23 cellular contexts compared by ENCODE assay signal in genomic region chr17:8005357-8005756, GRCh38. TPM values are rescaled to one million over a fixed set of nuclear protein-coding genes. Genes with fewer than 3 reads are reported as not detected.
DNase-seq lines count a peak whose midpoint lies in the region; ATAC-seq, FAIRE-seq and TF ChIP-seq lines count a peak whose summit lies in the region.
"Had no signal": no experiment of that assay in that cellular context is flagged by ENCODE, and none has a peak within 500 bp of the region (broad histone marks: within the 10 kb centered on the region; RNA-seq: fewer than 3 reads in every experiment).

No MANE protein-coding gene starts in this region.

- H3K27ac ChIP-seq in 22Rv1 (peak overlapping the region; percentile 66), SK-N-SH (ENCODE audit: low read depth in 2 of 2, low read length in 1 of 2) (no peak overlapping the region), kidney (ENCODE audit: low read depth in 2 of 2, low read length in 2 of 2) (no peak overlapping the region)
- H3K27ac ChIP-seq: C4-2B, transverse colon had no signal

- no peak for TF ChIP-seq POLR2A in GM18505 (IDR thresholded peaks at IDR 0.05; ENCODE audit: borderline replicate concordance, extremely low read depth, insufficient read depth, insufficient read length)

- H3K4me1 ChIP-seq in SK-N-SH (ENCODE audit: control insufficient read depth in 1 of 2, insufficient read depth in 2 of 2, low read depth in 1 of 2, low read length in 1 of 2) (no peaks in the 10 kb centered on the region), kidney (ENCODE audit: control insufficient read depth in 1 of 2, insufficient read depth in 1 of 2, low read depth in 1 of 2, low read length in 2 of 2) (peaks cover 0 to 2% of the 10 kb centered on the region in 2 donors), mucosa of descending colon (ENCODE audit: low read depth) (peaks cover 7% of the 10 kb centered on the region)

- DNase-seq in EL (peak; percentile 71), SK-N-SH (no peak), kidney (peak; percentile 7), mucosa of descending colon (no peak), DMS114 treated with DMSO at 0.1 percent for 48 hours (lab: John Stamatoyannopoulos, UW; ENCODE audit: unreplicated experiment) (no peak)
- DNase-seq: ACHN; activated B cell treated with CpG ODN at 0.5 μM for 24 hours; activated naive CD4-positive, alpha-beta T cell treated with anti-CD3 and anti-CD28 coated beads, Interleukin-2, amount 10 ng/mL, durations not matched to agents 7 days and 5 days; caudate nucleus; dermis blood vessel endothelial cell; NCI-H1092; NCI-H187 treated with DMSO at 0.1 percent for 48 hours; T-helper 9 cell; transverse colon had no signal

- TF ChIP-seq EP300 in SK-N-SH (IDR thresholded peaks at IDR 0.05; ENCODE audit: borderline replicate concordance in 1 of 2, low read depth in 1 of 2, low read length in 1 of 2): no peak

- POLR2A ChIA-PET in SK-N-SH (lab: Yijun Ruan, JAX): no interaction called here

- H3K27me3 ChIP-seq in SK-N-SH (ENCODE audit: insufficient read depth): 0 out of 2 replicates have a peak, but pooled peaks cover 4% of the 10 kb centered on the region

- no peaks in the 10 kb centered on the region for H4K20me1 ChIP-seq in SK-N-SH (ENCODE audit: insufficient read depth)

- H3F3A ChIP-seq in SK-N-SH (replicated peaks; ENCODE audit: insufficient read depth): no peaks in the 10 kb centered on the region

- H2AFZ ChIP-seq in SK-N-SH (ENCODE audit: low read depth): peak overlapping the region; percentile 34; the same call in 1 of the 2 replicates
- H2AFZ ChIP-seq: GM23338 had no signal

- intact Hi-C loops in kidney (cut with DNase I): no loop called here
- intact Hi-C loops in mucosa of descending colon (cut with DNase I, micrococcal nuclease): no loop called here

- H3K36me3 ChIP-seq in SK-N-SH (replicated peaks in 1 of 2; ENCODE audit: control insufficient read depth in 1 of 2, insufficient read depth in 2 of 2, low read length in 1 of 2) (no peaks in the 10 kb centered on the region), kidney (ENCODE audit: control insufficient read depth in 1 of 2, insufficient read depth in 2 of 2, low read length in 2 of 2) (no peaks in the 10 kb centered on the region), mucosa of descending colon (ENCODE audit: low read depth) (no peaks in the 10 kb centered on the region)
- H3K36me3 ChIP-seq: transverse colon had no signal

- no peak overlapping the region for H3K4me2 ChIP-seq in SK-N-SH
- H3K4me2 ChIP-seq: GM23338 had no signal

- no peaks in the 10 kb centered on the region for H3K9me2 ChIP-seq in SK-N-SH

- H3K9ac ChIP-seq in SK-N-SH (no peak overlapping the region), kidney (ENCODE audit: low read length in 2 of 2) (no peak overlapping the region)

- H3K4me3 ChIP-seq in SK-N-SH (ENCODE audit: low read depth in 2 of 2, low read length in 1 of 2) (no peak overlapping the region), kidney (ENCODE audit: low read length in 2 of 2) (no peak overlapping the region), mucosa of descending colon (no peak overlapping the region)
- H3K4me3 ChIP-seq: GM23338, lung, transverse colon had no signal

- no peak for TF ChIP-seq RAD21 in SK-N-SH (IDR thresholded peaks at IDR 0.05; ENCODE audit: low read length)

- CTCF ChIA-PET in SK-N-SH (lab: Yijun Ruan, JAX): interaction anchor here (1.0 to 3.2 kb wide), 5 partner anchors 12 to 68 kb away, joined by 5 to 22 read pairs (median 7); no protein-coding TSS in a partner anchor

- H3K9me3 ChIP-seq in SK-N-SH (no peaks in the 10 kb centered on the region), kidney (ENCODE audit: control insufficient read depth in 1 of 2, low read length in 2 of 2) (no peaks in the 10 kb centered on the region), mucosa of descending colon (no peaks in the 10 kb centered on the region)
- H3K9me3 ChIP-seq: transverse colon had no signal

- 83% methylated on average over 1 of the region's 1 CpG for WGBS in SK-N-SH (ENCODE audit: low lambda C conversion rate)

- no peak for FAIRE-seq in kidney (lab: Jason Lieb, UNC)
- FAIRE-seq: keratinocyte had no signal

- TF ChIP-seq CTCF in 22Rv1 (IDR thresholded peaks at IDR 0.05) (no peak), SK-N-SH (IDR thresholded peaks at IDR 0.05) (no peak), kidney (IDR thresholded peaks at IDR 0.05; ENCODE audit: borderline replicate concordance, extremely low read depth, insufficient read depth) (no peak), mucosa of descending colon (IDR thresholded peaks at IDR 0.05) (no peak)

- no peaks in the 10 kb centered on the region for H3K79me2 ChIP-seq in SK-N-SH (ENCODE audit: insufficient read depth)

- ATAC-seq in GM18505 (IDR thresholded peaks at IDR 0.05; ENCODE audit: unreplicated experiment): no peak
- ATAC-seq in HG03571 (IDR thresholded peaks at IDR 0.05; ENCODE audit: unreplicated experiment): no peak
- ATAC-seq in mucosa of descending colon: no peak
- ATAC-seq: GM23338 had no signal

TF ChIP-seq in SK-N-SH, 30 proteins besides CTCF, POLR2A, EP300 and RAD21:
- TF ChIP-seq FOSL2 (IDR thresholded peaks at IDR 0.05; ENCODE audit: borderline replicate concordance, low read depth) (peak; percentile 34; the same call in 1 of the 2 replicates), REST (IDR thresholded peaks at IDR 0.05; ENCODE audit: low read depth, low read length) (no peak)
TF ChIP-seq in SK-N-SH: peak in this region for 1.

RNA-seq across cellular contexts. Expression of gene GUCY2D, which starts 2.9 kb away (rescaled TPM):
- not detected in 2 replicates for polyA plus RNA-seq in SK-N-SH (2012; rRNA removed)
- polyA plus RNA-seq in SK-N-SH (2012; cell fraction: cytosol; rRNA removed): not detected in 2 replicates
- polyA plus RNA-seq in SK-N-SH (2012; cell fraction: nucleus; rRNA removed): 0.01 and 0.07 TPM in 2 replicates
- total RNA-seq in kidney: 0.19 TPM
- 0.24 TPM for polyA plus RNA-seq in kidney (ENCODE audit: insufficient read depth, low read depth, low replicate concordance)
- under 1 TPM in 1 of 3 donors, not detected in 2; 0.26 TPM for total RNA-seq in mucosa of descending colon
- total RNA-seq: activated B cell treated with CpG ODN at 0.5 μM for 24 hours, dermis blood vessel endothelial cell, fibroblast of lung, progenitor cell of endocrine pancreas had no signal
- polyA plus RNA-seq: fibroblast of lung had no signal

RNA-seq across cellular contexts. Expression of gene ALOX15B, which starts 33.5 kb away (rescaled TPM):
- polyA plus RNA-seq in SK-N-SH (2012; rRNA removed): not detected in 2 replicates
- polyA plus RNA-seq in SK-N-SH (2012; cell fraction: cytosol; rRNA removed): not detected in 2 replicates
- 0.01 TPM in 1 of 2 replicates, not detected in the other for polyA plus RNA-seq in SK-N-SH (2012; cell fraction: nucleus; rRNA removed)
- total RNA-seq in kidney: 8.0 TPM
- 0.15 TPM for polyA plus RNA-seq in kidney (ENCODE audit: insufficient read depth, low read depth, low replicate concordance)
- total RNA-seq in mucosa of descending colon: 1 to 10 TPM in 2 of 3 donors, under 1 TPM in 1; 0.66 to 1.3 (median 1.1) TPM
- total RNA-seq: activated B cell treated with CpG ODN at 0.5 μM for 24 hours, dermis blood vessel endothelial cell, fibroblast of lung, progenitor cell of endocrine pancreas had no signal
- polyA plus RNA-seq: fibroblast of lung had no signal

Comparison
In these comparisons a context has a peak if more than half of its experiments do, and no peak if none do; other contexts are left out.
1. DNase-seq: peak in EL (single experiment) and kidney (single experiment); none in SK-N-SH (single experiment), mucosa of descending colon (0 of 3) and DMS114 treated with DMSO at 0.1 percent for 48 hours (single experiment).